9 cellular contexts compared by ENCODE assay signal in the genomic region with DNA sequence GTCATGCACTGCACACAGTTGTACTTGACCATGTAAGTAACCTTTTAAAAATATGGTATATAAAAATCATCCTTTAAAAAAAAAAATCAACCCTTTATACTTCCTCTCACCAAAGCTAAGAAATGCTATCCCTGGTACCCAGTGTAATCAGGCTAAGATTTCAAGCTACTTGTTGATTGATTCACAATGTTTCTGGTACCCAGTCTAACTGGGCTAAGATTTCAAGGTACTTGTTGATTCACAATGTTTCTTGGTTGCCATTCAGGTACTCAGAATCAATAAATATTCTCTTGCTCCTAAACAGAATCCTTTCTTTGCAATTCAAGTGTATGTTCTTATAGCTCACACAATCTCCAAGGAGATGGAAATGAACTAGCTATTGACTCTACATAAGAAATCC.
"Had no signal": no experiment of that assay in that cellular context is flagged by ENCODE, and none has a peak within 500 bp of the region (broad histone marks: within the 10 kb centered on the region; RNA-seq: fewer than 3 reads in every experiment).

No MANE protein-coding gene starts in this region.

- DNase-seq: H9, HCEC 1CT, HFFc6, KBM-7 had no signal

- H2AFZ ChIP-seq: GM23338 had no signal

- FAIRE-seq: H1, H54, HepG2 had no signal

- H3K4me2 ChIP-seq: GM23338 had no signal

- H3K27ac ChIP-seq: HL-60 had no signal

- H3K4me3 ChIP-seq: GM23338 had no signal
